Comparison of ENCODE assay signal across 15 cellular contexts in genomic region chr10:34323197-34323596, GRCh38.
DNase-seq lines count a peak whose midpoint lies in the region; ATAC-seq lines count a peak whose summit lies in the region.
"Had no signal": no experiment of that assay in that cellular context is flagged by ENCODE, and none has a peak within 500 bp of the region (broad histone marks: within the 10 kb centered on the region; RNA-seq: fewer than 3 reads in every experiment).

No MANE protein-coding gene starts in this region.

- peak overlapping the region; percentile 31 for H3K9ac ChIP-seq in adipocyte (ENCODE audit: low read length)

- no peak for DNase-seq in Right ventricle myocardium superior
- DNase-seq in left cardiac atrium: no peak
- DNase-seq in adipocyte (ENCODE audit: low read depth): peak; percentile 37
- peak; percentile 4 for DNase-seq in fibroblast of the conjunctiva (ENCODE audit: low read depth)
- DNase-seq in NCI-H128 (lab: John Stamatoyannopoulos, UW; ENCODE audit: unreplicated experiment): no peak
- no peak for DNase-seq in NK-92 (lab: John Stamatoyannopoulos, UW; ENCODE audit: unreplicated experiment)
- DNase-seq in cerebellar cortex (ENCODE audit: low spot score): no peak
- DNase-seq in NCI-H345 treated with DMSO at 0.1 percent for 48 hours (lab: John Stamatoyannopoulos, UW; ENCODE audit: unreplicated experiment): no peak
- DNase-seq: activated CD4-positive, alpha-beta T cell treated with anti-CD3 and anti-CD28 coated beads for 48 hours; activated naive CD4-positive, alpha-beta T cell treated with anti-CD3 and anti-CD28 coated beads, Interleukin-2, amount 50 U/mL, for 16 hours; caudate nucleus; COR-L47; NCI-H2029; NCI-H774; T-helper 17 cell had no signal

- peaks cover 30% of the 10 kb centered on the region for H3K4me1 ChIP-seq in adipocyte (ENCODE audit: control insufficient read depth, insufficient read depth, low read length)

- intact Hi-C loops in Right ventricle myocardium superior (cut with DNase I): no loop called here
- intact Hi-C loops in left cardiac atrium (cut with DNase I): no loop called here

- ATAC-seq in Right ventricle myocardium superior (ENCODE audit: poor library complexity): peak; percentile 64
- ATAC-seq in left cardiac atrium: no peak
- ATAC-seq: T-helper 17 cell had no signal

- no peaks in the 10 kb centered on the region for H3K36me3 ChIP-seq in adipocyte (ENCODE audit: control insufficient read depth, insufficient read depth, low read length, severe bottlenecking)

- no peaks in the 10 kb centered on the region for H3K9me3 ChIP-seq in adipocyte (ENCODE audit: control insufficient read depth, low read length)

- peak overlapping the region; percentile 66 for H3K4me3 ChIP-seq in adipocyte (ENCODE audit: low read length)

- H3K27me3 ChIP-seq in adipocyte (replicated peaks; ENCODE audit: control insufficient read depth, insufficient read depth, low read length): no peaks in the 10 kb centered on the region

Comparison
In these comparisons a context has a peak if more than half of its experiments do, and no peak if none do; other contexts are left out.
1. DNase-seq: peak in adipocyte (single experiment) and fibroblast of the conjunctiva (single experiment); none in Right ventricle myocardium superior (single experiment), left cardiac atrium (single experiment), NCI-H128 (single experiment), NK-92 (single experiment), cerebellar cortex (single experiment) and NCI-H345 treated with DMSO at 0.1 percent for 48 hours (single experiment).